In genomic region chr5:132687995-132688394, GRCh38 we compare ENCODE assay signal across 1 cellular context.
TF ChIP-seq lines count a peak whose summit lies in the region.

No MANE protein-coding gene starts in this region.

TF ChIP-seq in HepG2, 621 proteins besides CTCF, POLR2A, EP300 and RAD21:
- TF ChIP-seq NFRKB (IDR thresholded peaks at IDR 0.05): no peak
- TF ChIP-seq ZNF44 (CRISPR knock-in tag; IDR thresholded peaks at IDR 0.05): no peak
- TF ChIP-seq MYC (CRISPR knock-in tag; IDR thresholded peaks at IDR 0.05; ENCODE audit: borderline replicate concordance): no peak
- no peak for TF ChIP-seq DZIP1 (CRISPR knock-in tag; IDR thresholded peaks at IDR 0.05)
- TF ChIP-seq ZBTB37 (CRISPR knock-in tag; IDR thresholded peaks at IDR 0.05): no peak
- TF ChIP-seq LCORL (IDR thresholded peaks at IDR 0.05): no peak
- no peak for TF ChIP-seq LCORL (CRISPR knock-in tag; IDR thresholded peaks at IDR 0.05)
- no peak for TF ChIP-seq ARID5B (CRISPR knock-in tag; IDR thresholded peaks at IDR 0.05)
- TF ChIP-seq ZNF407 (CRISPR knock-in tag; IDR thresholded peaks at IDR 0.05; ENCODE audit: not compliant biosample characterization): no peak
- TF ChIP-seq ATF7-NPFF (CRISPR knock-in tag; IDR thresholded peaks at IDR 0.05; ENCODE audit: low read depth): no peak
